In genomic region chr2:130342020-130342532, GRCh38 we compare ENCODE assay signal across 8 cellular contexts. TPM values are rescaled to one million over a fixed set of nuclear protein-coding genes. Genes with fewer than 3 reads are reported as not detected.
A peak's percentile ranks its signal among the peaks of the same experiment; 100 is the strongest.
DNase-seq lines count a peak whose midpoint lies in the region; ATAC-seq and TF ChIP-seq lines count a peak whose summit lies in the region.

No MANE protein-coding gene starts in this region.

- DNase-seq in GM13977 (ENCODE audit: low spot score) (peak; percentile 93), NCI-H146 (lab: John Stamatoyannopoulos, UW) (peak; percentile 97), T-cell (peak; percentile 71 to 88 (median 80)), amniotic epithelial cell (ENCODE audit: low read depth) (peak; percentile 91), left cardiac atrium (peak; percentile 93), progenitor cell of endocrine pancreas (ENCODE audit: low spot score, unreplicated experiment) (peak; percentile 71), ureter (ENCODE audit: low spot score) (peak; percentile 93)

- ATAC-seq in HG02870 (IDR thresholded peaks at IDR 0.05; ENCODE audit: unreplicated experiment) = peak; percentile 73
- ATAC-seq in T-cell (replicated peaks in 1 of 4) = peak; percentile 65 to 75 (median 68)
- peak; percentile 87 to 92 for ATAC-seq in left cardiac atrium

- H3K36me3 Mint-ChIP-seq in T-cell (peaks cover 49% of the 10 kb centered on the region), progenitor cell of endocrine pancreas (ENCODE audit: insufficient read depth) (peaks cover 22% of the 10 kb centered on the region)

- no peak for TF ChIP-seq CTCF in GM13977 (IDR thresholded peaks at IDR 0.05; ENCODE audit: extremely low read depth, insufficient read depth, missing control alignments)
- no peak for TF ChIP-seq CTCF in progenitor cell of endocrine pancreas (IDR thresholded peaks at IDR 0.05; ENCODE audit: unreplicated experiment)

- H3K9me3 Mint-ChIP-seq in T-cell (no peaks in the 10 kb centered on the region), progenitor cell of endocrine pancreas (ENCODE audit: low read depth) (no peaks in the 10 kb centered on the region)

- in situ Hi-C loops in GM13977 (cut with MboI; ENCODE audit: low pct_unique_long_range_greater_than_20kb, low sequenced_read_pairs, unreplicated experiment) = no loop called here

- intact Hi-C loops in left cardiac atrium (cut with DNase I) = no loop called here

- H3K27ac Mint-ChIP-seq in T-cell = peak overlapping the region; percentile 99
- H3K27ac Mint-ChIP-seq in progenitor cell of endocrine pancreas = peak overlapping the region; percentile 99

- POLR2A ChIA-PET in T-cell (lab: Charles Lee) = interaction anchor here (0.6 to 1.6 kb wide), 11 partner anchors 9 to 822 kb away, joined by 3 to 14 read pairs (median 4); partner anchors contain the start of gene SMPD4 (in 2 of the 2)

- H3K4me3 Mint-ChIP-seq in T-cell = peak overlapping the region; percentile 99 to 100 (median 99)
- peak overlapping the region; percentile 99 for H3K4me3 Mint-ChIP-seq in progenitor cell of endocrine pancreas (ENCODE audit: low read depth)

- H3K4me1 Mint-ChIP-seq in T-cell (peaks cover 36 to 46% (median 40%) of the 10 kb centered on the region in 3 donors), progenitor cell of endocrine pancreas (ENCODE audit: low read depth) (peaks cover 18% of the 10 kb centered on the region)

- CTCF ChIA-PET in T-cell (lab: Charles Lee) = interaction anchor here (0.6 to 3.3 kb wide), 12 partner anchors 9 to 1151 kb away, joined by 3 to 51 read pairs (median 4); partner anchors contain the start of genes MZT2B (in 1 of the 2) and SMPD4 (in 1 of the 2)

- H3K27me3 Mint-ChIP-seq in T-cell (no peaks in the 10 kb centered on the region), progenitor cell of endocrine pancreas (no peaks in the 10 kb centered on the region)

RNA-seq across cellular contexts. Expression of gene IMP4, which starts 0.6 kb away (rescaled TPM):
- total RNA-seq in T-cell = 10 to 100 TPM; 70.7 to 93.7 (median 86.9) TPM
- total RNA-seq in left cardiac atrium = 10 to 100 TPM; 55.0 to 79.3 TPM
- 43.0 and 44.8 TPM in 2 replicates for total RNA-seq in progenitor cell of endocrine pancreas
- 76.5 TPM for total RNA-seq in ureter

RNA-seq across cellular contexts. Expression of gene PTPN18, which starts 13.8 kb away (rescaled TPM):
- total RNA-seq in T-cell (10 to 100 TPM; 42.3 to 67.6 (median 58.2) TPM), left cardiac atrium (10 to 100 TPM; 24.2 to 28.0 TPM), progenitor cell of endocrine pancreas (47.5 and 50.0 TPM in 2 replicates), ureter (97.9 TPM)

Comparison
In these comparisons a context has a peak if more than half of its experiments do, and no peak if none do; other contexts are left out.
1. Peak in every context shown above with its lines: DNase-seq and ATAC-seq.